ENCODE assay signal across 11 cellular contexts in genomic region chr7:21923663-21924062, GRCh38. TPM values are rescaled to one million over a fixed set of nuclear protein-coding genes. Genes with fewer than 3 reads are reported as not detected.
A peak's percentile ranks its signal among the peaks of the same experiment; 100 is the strongest.
DNase-seq lines count a peak whose midpoint lies in the region; ATAC-seq and TF ChIP-seq lines count a peak whose summit lies in the region.
"Had no signal": no experiment of that assay in that cellular context is flagged by ENCODE, and none has a peak within 500 bp of the region (broad histone marks: within the 10 kb centered on the region; RNA-seq: fewer than 3 reads in every experiment).

No MANE protein-coding gene starts in this region.

- H3K36me3 ChIP-seq in cardiac muscle cell (no peaks in the 10 kb centered on the region), sigmoid colon (no peaks in the 10 kb centered on the region)
- H3K36me3 ChIP-seq: breast epithelium, upper lobe of left lung had no signal

- TF ChIP-seq EP300 in sigmoid colon (IDR thresholded peaks at IDR 0.05) = no peak

- H3K4me3 Mint-ChIP-seq in T-cell = no peak overlapping the region

- H3K27ac ChIP-seq in cardiac muscle cell (no peak overlapping the region), sigmoid colon (no peak overlapping the region)
- H3K27ac ChIP-seq: breast epithelium, parathyroid adenoma, upper lobe of left lung had no signal

- H3K9me3 ChIP-seq in cardiac muscle cell (ENCODE audit: low read depth) (no peaks in the 10 kb centered on the region), sigmoid colon (no peaks in the 10 kb centered on the region)
- H3K9me3 ChIP-seq: breast epithelium, upper lobe of left lung had no signal

- no peaks in the 10 kb centered on the region for H3K27me3 ChIP-seq in cardiac muscle cell
- H3K27me3 ChIP-seq in sigmoid colon = no peaks in the 10 kb centered on the region
- H3K27me3 ChIP-seq: breast epithelium, upper lobe of left lung had no signal

- no peak for ATAC-seq in T-cell (replicated peaks in 1 of 4)
- no peak for ATAC-seq in activated naive CD4-positive, alpha-beta T cell treated with anti-CD3 and anti-CD28 coated beads, Interleukin-2, amount 50 U/mL, for 72 hours
- ATAC-seq in GM21526 (IDR thresholded peaks at IDR 0.05; ENCODE audit: low FRiP score, unreplicated experiment) = no peak

- H3K4me1 Mint-ChIP-seq in T-cell = peaks cover 6 to 18% (median 7%) of the 10 kb centered on the region in 3 donors

- H3K27me3 Mint-ChIP-seq in T-cell = peaks cover 0 to 1% of the 10 kb centered on the region in 2 donors

- H3K27ac Mint-ChIP-seq in T-cell = no peak overlapping the region
- H3K27ac Mint-ChIP-seq in activated naive CD4-positive, alpha-beta T cell treated with anti-CD3 and anti-CD28 coated beads, Interleukin-2, amount 50 U/mL, for 72 hours = no peak overlapping the region

- H3K4me1 ChIP-seq in cardiac muscle cell (ENCODE audit: low read depth) (peaks cover 11% of the 10 kb centered on the region), sigmoid colon (peaks cover 0 to 9% (median 3%) of the 10 kb centered on the region in 4 donors)
- H3K4me1 ChIP-seq: breast epithelium, parathyroid adenoma, upper lobe of left lung had no signal

- no peak for TF ChIP-seq POLR2A in sigmoid colon (IDR thresholded peaks at IDR 0.05)

- intact Hi-C loops in sigmoid colon (cut with DNase I) = no loop called here

- 30 to 60% methylated on average over 2 of the region's 2 CpGs for WGBS in sigmoid colon, 2 donors

- peaks cover 10% of the 10 kb centered on the region for H3K36me3 Mint-ChIP-seq in T-cell
- peaks cover 19 to 22% of the 10 kb centered on the region in 2 donors for H3K36me3 Mint-ChIP-seq in activated naive CD4-positive, alpha-beta T cell treated with anti-CD3 and anti-CD28 coated beads, Interleukin-2, amount 50 U/mL, for 72 hours

- H3K9me3 Mint-ChIP-seq in T-cell = peaks cover 3 to 4% (median 4%) of the 10 kb centered on the region in 3 donors
- no peaks in the 10 kb centered on the region for H3K9me3 Mint-ChIP-seq in activated naive CD4-positive, alpha-beta T cell treated with anti-CD3 and anti-CD28 coated beads, Interleukin-2, amount 50 U/mL, for 72 hours

- CTCF ChIA-PET in T-cell (lab: Charles Lee) = interaction anchor here in 1 of 2 donors (0.8 kb wide), 1 partner anchor 9 kb away, joined by 3 read pairs; no protein-coding TSS in a partner anchor

- DNase-seq in COR-L47 (lab: John Stamatoyannopoulos, UW) (peak; percentile 98), NCI-H1092 (lab: John Stamatoyannopoulos, UW) (peak; percentile 68), NCI-H774 (lab: John Stamatoyannopoulos, UW) (peak; percentile 67), cardiac muscle cell (ENCODE audit: low read depth in 1 of 2, low spot score in 1 of 2) (peak; percentile 55 to 68), T-cell (no peak), sigmoid colon (no peak)
- no peak for DNase-seq in activated naive CD4-positive, alpha-beta T cell treated with anti-CD3 and anti-CD28 coated beads, Interleukin-2, amount 50 U/mL, for 72 hours (ENCODE audit: low spot score in 2 of 2)
- DNase-seq: upper lobe of left lung had no signal

- TF ChIP-seq CTCF in cardiac muscle cell (IDR thresholded peaks at IDR 0.05; ENCODE audit: low read depth, low read length) = no peak
- no peak for TF ChIP-seq CTCF in sigmoid colon (IDR thresholded peaks at IDR 0.05)

- H3K4me3 ChIP-seq in cardiac muscle cell = no peak overlapping the region
- H3K4me3 ChIP-seq in sigmoid colon = no peak overlapping the region
- H3K4me3 ChIP-seq: breast epithelium, upper lobe of left lung had no signal

- POLR2A ChIA-PET in T-cell (lab: Charles Lee) = no interaction called here

RNA-seq across cellular contexts. Expression of gene CDCA7L, which starts 22.0 kb away (rescaled TPM):
- 31.1 and 61.1 TPM in 2 replicates for total RNA-seq in cardiac muscle cell
- polyA plus RNA-seq in cardiac muscle cell = 26.8 and 52.3 TPM in 2 replicates
- 10 to 100 TPM; 11.8 to 31.1 (median 21.4) TPM for total RNA-seq in T-cell
- total RNA-seq in sigmoid colon = 10 to 100 TPM; 19.4 to 55.9 (median 29.1) TPM
- 10 to 100 TPM; 12.3 to 30.6 (median 23.2) TPM for polyA plus RNA-seq in sigmoid colon
- total RNA-seq in activated naive CD4-positive, alpha-beta T cell treated with anti-CD3 and anti-CD28 coated beads, Interleukin-2, amount 50 U/mL, for 72 hours = 10 to 100 TPM; 81.0 to 92.3 TPM

Comparison
In these comparisons a context has a peak if more than half of its experiments do, and no peak if none do; other contexts are left out.
1. DNase-seq: peak in COR-L47 (single experiment), NCI-H1092 (single experiment), NCI-H774 (single experiment) and cardiac muscle cell (2 of 2); none in T-cell (0 of 34), sigmoid colon (single experiment) and activated naive CD4-positive, alpha-beta T cell treated with anti-CD3 and anti-CD28 coated beads, Interleukin-2, amount 50 U/mL, for 72 hours (0 of 2).